8 cellular contexts compared by ENCODE assay signal in genomic region chr10:127853868-127854768, GRCh38. TPM values are rescaled to one million over a fixed set of nuclear protein-coding genes. Genes with fewer than 3 reads are reported as not detected.
A peak's percentile ranks its signal among the peaks of the same experiment; 100 is the strongest.
DNase-seq lines count a peak whose midpoint lies in the region; ATAC-seq and TF ChIP-seq lines count a peak whose summit lies in the region.

No MANE protein-coding gene starts in this region.

- TF ChIP-seq CTCF in RWPE1 (conservative IDR thresholded peaks at IDR 0.05; ENCODE audit: low read depth), result peak; percentile 90

- H3K27ac ChIP-seq in RWPE1, result no peak overlapping the region

- CTCF ChIA-PET in RWPE1 (lab: Yijun Ruan, JAX), result interaction anchor here (0.5 to 3.1 kb wide), 40 partner anchors 8 to 1415 kb away, joined by 3 to 69 read pairs (median 4); partner anchors contain the start of gene PTPRE

- H3K4me1 Mint-ChIP-seq in IgD-negative memory B cell, result peaks cover 16 to 20% (median 18%) of the 10 kb centered on the region in 3 donors

- DNase-seq in ELF-1 (ENCODE audit: low read depth, low spot score), result peak; percentile 73
- peak; percentile 79 for DNase-seq in RWPE1 (ENCODE audit: low spot score)
- peak; percentile 50 for DNase-seq in activated naive CD4-positive, alpha-beta T cell treated with anti-CD3 and anti-CD28 coated beads, Interleukin-2, amount 50 U/mL, for 16 hours
- peak; percentile 71 for DNase-seq in Right ventricle myocardium superior
- peak; percentile 54 to 97 (median 78) for DNase-seq in posterior cingulate gyrus
- DNase-seq in cerebellar nuclear complex (lab: John Stamatoyannopoulos, UW), result no peak

- H3K27ac Mint-ChIP-seq in IgD-negative memory B cell, result peak overlapping the region in 2 of 3 donors; percentile 14 to 29

- peaks cover 4% of the 10 kb centered on the region for H3K27me3 Mint-ChIP-seq in IgD-negative memory B cell

- H3K9me3 Mint-ChIP-seq in IgD-negative memory B cell, result peaks cover 0 to 2% (median 0%) of the 10 kb centered on the region in 3 donors

- intact Hi-C loops in Right ventricle myocardium superior (cut with DNase I), result loop anchor here (2.0 to 10.0 kb wide), 2 partner anchors 139 to 1869 kb away; no protein-coding TSS in a partner anchor
- intact Hi-C loops in posterior cingulate gyrus (cut with DNase I), result loop anchor here (1.0 kb wide), 1 partner anchor 139 kb away; no protein-coding TSS in a partner anchor

- peak overlapping the region in 2 of 4 donors; percentile 74 to 78 for H3K4me3 Mint-ChIP-seq in IgD-negative memory B cell

- POLR2A ChIA-PET in RWPE1 (lab: Yijun Ruan, JAX; ENCODE audit: low non-redundant PET), result interaction anchor here (0.6 kb wide), 1 partner anchor 164 kb away, joined by 3 read pairs; no protein-coding TSS in a partner anchor

- H3K36me3 Mint-ChIP-seq in IgD-negative memory B cell, result no peaks in the 10 kb centered on the region

- ATAC-seq in GM21619 (IDR thresholded peaks at IDR 0.05; ENCODE audit: unreplicated experiment) (peak; percentile 66), Right ventricle myocardium superior (ENCODE audit: poor library complexity) (peak; percentile 95)

RNA-seq across cellular contexts. Expression of gene CLRN3, which starts 38.6 kb away (rescaled TPM):
- polyA plus RNA-seq in IgD-negative memory B cell, result not detected
- total RNA-seq in Right ventricle myocardium superior, result not detected

RNA-seq across cellular contexts. Expression of gene PTPRE, which starts 52.8 kb away (rescaled TPM):
- 11.2 TPM for polyA plus RNA-seq in IgD-negative memory B cell
- total RNA-seq in Right ventricle myocardium superior, result 16.0 TPM

Comparison
In these comparisons a context has a peak if more than half of its experiments do, and no peak if none do; other contexts are left out.
1. DNase-seq: peak in ELF-1 (single experiment), RWPE1 (single experiment), activated naive CD4-positive, alpha-beta T cell treated with anti-CD3 and anti-CD28 coated beads, Interleukin-2, amount 50 U/mL, for 16 hours (single experiment), Right ventricle myocardium superior (single experiment) and posterior cingulate gyrus (10 of 10); none in cerebellar nuclear complex (0 of 2).